ENCODE assay signal across 8 cellular contexts in genomic region chr6:34046617-34047016, GRCh38.
"Had no signal": no experiment of that assay in that cellular context is flagged by ENCODE, and none has a peak within 500 bp of the region (broad histone marks: within the 10 kb centered on the region; RNA-seq: fewer than 3 reads in every experiment).

No MANE protein-coding gene starts in this region.

- H3K4me2 ChIP-seq: GM23338 had no signal

- DNase-seq: H9, HCEC 1CT, KG1 had no signal

- H3K4me3 ChIP-seq: GM23338, K562 had no signal

- FAIRE-seq: H1, H54, HepG2, K562 had no signal

- H2AFZ ChIP-seq: GM23338 had no signal

- ATAC-seq: GM23338, HepG2, K562 had no signal
